1 cellular context compared by ENCODE assay signal in genomic region chr2:63755980-63756379, GRCh38.
TF ChIP-seq lines count a peak whose summit lies in the region.

No MANE protein-coding gene starts in this region.

TF ChIP-seq in SK-N-SH treated with all-trans-retinoic acid at 6 μM for 48 hours, 23 proteins besides CTCF, POLR2A, EP300 and RAD21 (continued from another document):
- TF ChIP-seq, protein P1, sequence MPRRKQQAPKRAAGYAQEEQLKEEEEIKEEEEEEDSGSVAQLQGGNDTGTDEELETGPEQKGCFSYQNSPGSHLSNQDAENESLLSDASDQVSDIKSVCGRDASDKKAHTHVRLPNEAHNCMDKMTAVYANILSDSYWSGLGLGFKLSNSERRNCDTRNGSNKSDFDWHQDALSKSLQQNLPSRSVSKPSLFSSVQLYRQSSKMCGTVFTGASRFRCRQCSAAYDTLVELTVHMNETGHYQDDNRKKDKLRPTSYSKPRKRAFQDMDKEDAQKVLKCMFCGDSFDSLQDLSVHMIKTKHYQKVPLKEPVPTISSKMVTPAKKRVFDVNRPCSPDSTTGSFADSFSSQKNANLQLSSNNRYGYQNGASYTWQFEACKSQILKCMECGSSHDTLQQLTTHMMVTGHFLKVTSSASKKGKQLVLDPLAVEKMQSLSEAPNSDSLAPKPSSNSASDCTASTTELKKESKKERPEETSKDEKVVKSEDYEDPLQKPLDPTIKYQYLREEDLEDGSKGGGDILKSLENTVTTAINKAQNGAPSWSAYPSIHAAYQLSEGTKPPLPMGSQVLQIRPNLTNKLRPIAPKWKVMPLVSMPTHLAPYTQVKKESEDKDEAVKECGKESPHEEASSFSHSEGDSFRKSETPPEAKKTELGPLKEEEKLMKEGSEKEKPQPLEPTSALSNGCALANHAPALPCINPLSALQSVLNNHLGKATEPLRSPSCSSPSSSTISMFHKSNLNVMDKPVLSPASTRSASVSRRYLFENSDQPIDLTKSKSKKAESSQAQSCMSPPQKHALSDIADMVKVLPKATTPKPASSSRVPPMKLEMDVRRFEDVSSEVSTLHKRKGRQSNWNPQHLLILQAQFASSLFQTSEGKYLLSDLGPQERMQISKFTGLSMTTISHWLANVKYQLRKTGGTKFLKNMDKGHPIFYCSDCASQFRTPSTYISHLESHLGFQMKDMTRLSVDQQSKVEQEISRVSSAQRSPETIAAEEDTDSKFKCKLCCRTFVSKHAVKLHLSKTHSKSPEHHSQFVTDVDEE (CRISPR knock-in tag; IDR thresholded peaks at IDR 0.05), result no peak
- TF ChIP-seq CSDC2 (CRISPR knock-in tag; IDR thresholded peaks at IDR 0.05), result no peak
TF ChIP-seq in SK-N-SH treated with all-trans-retinoic acid at 6 μM for 48 hours: peak in this region for 0.
